8 cellular contexts compared by ENCODE assay signal in the genomic region with DNA sequence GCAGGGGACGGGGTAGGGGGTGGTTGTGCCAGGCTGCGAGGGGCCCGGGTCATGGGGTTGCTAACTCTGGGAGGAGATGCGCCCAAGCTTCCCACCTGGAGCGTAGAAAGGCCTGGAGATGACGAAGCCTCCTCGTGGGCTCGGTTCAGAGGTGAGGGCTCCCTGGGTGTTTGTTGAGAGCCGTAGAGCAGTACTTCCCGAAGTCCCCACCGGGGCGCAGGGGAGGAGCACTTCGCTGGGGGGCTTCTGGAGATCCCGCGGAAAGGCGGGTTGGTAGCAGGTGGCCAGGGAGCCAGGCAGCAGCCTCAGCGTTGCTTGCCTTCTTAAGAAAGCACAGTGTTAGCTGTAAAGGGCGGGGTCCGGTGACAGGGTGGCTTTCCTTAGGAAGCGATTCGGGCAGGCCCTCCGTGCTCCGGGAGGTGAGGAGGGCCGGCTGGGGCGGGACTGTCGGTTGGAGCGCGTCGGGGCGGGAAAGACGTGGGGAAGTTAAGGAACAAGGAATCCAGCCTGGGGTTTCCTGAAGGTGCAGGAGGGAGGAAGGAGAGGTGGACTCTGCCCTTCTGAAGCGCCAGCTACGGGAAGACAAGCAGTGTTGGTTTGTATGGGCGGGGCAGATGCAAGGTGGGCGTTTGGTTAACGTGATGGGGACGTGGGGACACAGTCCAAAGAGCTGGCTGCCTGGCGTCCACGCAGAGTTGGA. TPM values are rescaled to one million over a fixed set of nuclear protein-coding genes. Genes with fewer than 3 reads are reported as not detected.
A peak's percentile ranks its signal among the peaks of the same experiment; 100 is the strongest.
DNase-seq lines count a peak whose midpoint lies in the region; ATAC-seq and TF ChIP-seq lines count a peak whose summit lies in the region.

No MANE protein-coding gene starts in this region.

- ATAC-seq in CD8-positive, alpha-beta T cell: no peak
- no peak for ATAC-seq in gastroesophageal sphincter

- H3K27me3 ChIP-seq in CD8-positive, alpha-beta T cell (ENCODE audit: insufficient read depth, low read length): peaks cover 10% of the 10 kb centered on the region
- peaks cover 51% of the 10 kb centered on the region for H3K27me3 ChIP-seq in H9 (ENCODE audit: insufficient read depth, low read length)
- peaks cover 81% of the 10 kb centered on the region for H3K27me3 ChIP-seq in neural progenitor cell
- peaks cover 100% of the 10 kb centered on the region for H3K27me3 ChIP-seq in gastroesophageal sphincter

- WGBS in H9 (ENCODE audit: extremely low coverage, insufficient read length, low lambda C conversion rate): no CpG with 5 or more reads among the region's 39 CpGs
- WGBS in gastroesophageal sphincter (ENCODE audit: low coverage in 1 of 2), 2 donors: 2 to 6% methylated on average over 7 to 22 of the region's 39 CpGs

- H3K27ac Mint-ChIP-seq in CD8-positive, alpha-beta T cell: no peak overlapping the region
- H3K27ac Mint-ChIP-seq in H9: no peak overlapping the region
- H3K27ac Mint-ChIP-seq in neural progenitor cell: no peak overlapping the region

- no peaks in the 10 kb centered on the region for H3K36me3 ChIP-seq in CD8-positive, alpha-beta T cell (ENCODE audit: insufficient read depth, low read length)
- H3K36me3 ChIP-seq in neural progenitor cell (no peaks in the 10 kb centered on the region), gastroesophageal sphincter (no peaks in the 10 kb centered on the region)

- no peak for TF ChIP-seq EP300 in gastroesophageal sphincter (IDR thresholded peaks at IDR 0.05)

- H3K9me3 Mint-ChIP-seq in CD8-positive, alpha-beta T cell: no peaks in the 10 kb centered on the region
- peaks cover 6% of the 10 kb centered on the region in 2 experiments; a peak in 4 of 5 replicates for H3K9me3 Mint-ChIP-seq in H9
- peaks cover 2% of the 10 kb centered on the region for H3K9me3 Mint-ChIP-seq in neural progenitor cell

- H3K79me2 ChIP-seq in H9 (ENCODE audit: insufficient read depth, low read length): no peaks in the 10 kb centered on the region
- H3K79me2 ChIP-seq in neural progenitor cell (ENCODE audit: low read depth): no peaks in the 10 kb centered on the region

- peaks cover 49% of the 10 kb centered on the region for H3K27me3 Mint-ChIP-seq in CD8-positive, alpha-beta T cell (ENCODE audit: low read depth)
- H3K27me3 Mint-ChIP-seq in H9 (ENCODE audit: low read depth): peaks cover 88% of the 10 kb centered on the region
- peaks cover 62% of the 10 kb centered on the region for H3K27me3 Mint-ChIP-seq in neural progenitor cell (ENCODE audit: insufficient read depth, low read depth)

- no peak for TF ChIP-seq POLR2A in gastroesophageal sphincter (IDR thresholded peaks at IDR 0.05)

- H3K18ac ChIP-seq in H9 (ENCODE audit: insufficient read length, low read depth, low read length): no peak overlapping the region

- no peak overlapping the region for H3K23ac ChIP-seq in H9 (ENCODE audit: insufficient read length, low read depth, low read length)

- H3K4me3 ChIP-seq in CD8-positive, alpha-beta T cell (ENCODE audit: low read depth, low read length): peak overlapping the region; percentile 37
- H3K4me3 ChIP-seq in neural progenitor cell: peak overlapping the region; percentile 52
- peak overlapping the region in 1 of 2 donors; percentile 37 for H3K4me3 ChIP-seq in gastroesophageal sphincter

- no peaks in the 10 kb centered on the region for H3K9me3 ChIP-seq in CD8-positive, alpha-beta T cell (ENCODE audit: low read length)
- H3K9me3 ChIP-seq in H9 (ENCODE audit: control insufficient read depth, low read depth, low read length) (no peaks in the 10 kb centered on the region), neural progenitor cell (ENCODE audit: low read depth) (no peaks in the 10 kb centered on the region), gastroesophageal sphincter (peaks cover 0 to 9% (median 0%) of the 10 kb centered on the region in 3 donors)

- DNase-seq in CD8-positive, alpha-beta T cell: no peak
- peak; percentile 47 for DNase-seq in H9
- DNase-seq in cerebellum (ENCODE audit: low spot score): peak; percentile 42
- DNase-seq in neural progenitor cell (ENCODE audit: low spot score): peak; percentile 48
- no peak for DNase-seq in dermis blood vessel endothelial cell
- no peak for DNase-seq in SK-N-DZ (ENCODE audit: low spot score)
- no peak for DNase-seq in stimulated activated CD4-positive, alpha-beta T cell treated with anti-CD3 and anti-CD28 coated beads, Interleukin-4, amount 100 ng/mL, for 24 hours

- no peak overlapping the region for H4K91ac ChIP-seq in H9 (ENCODE audit: insufficient read length, low read depth, low read length)

- H3K36me3 Mint-ChIP-seq in CD8-positive, alpha-beta T cell: no peaks in the 10 kb centered on the region
- H3K36me3 Mint-ChIP-seq in H9 (ENCODE audit: insufficient read depth in 1 of 3, low read depth in 3 of 3): peaks cover 0 to 4% (median 0%) of the 10 kb centered on the region in 3 experiments; a peak in 1 of 7 replicates
- H3K36me3 Mint-ChIP-seq in neural progenitor cell: no peaks in the 10 kb centered on the region

- no peak overlapping the region for H3K9ac ChIP-seq in H9 (ENCODE audit: extremely low read depth, insufficient read length, low read length)
- no peak overlapping the region for H3K9ac ChIP-seq in neural progenitor cell

- H3K4me1 Mint-ChIP-seq in CD8-positive, alpha-beta T cell (ENCODE audit: low read depth): peaks cover 26% of the 10 kb centered on the region
- H3K4me1 Mint-ChIP-seq in H9: peaks cover 18 to 28% of the 10 kb centered on the region in 2 experiments
- H3K4me1 Mint-ChIP-seq in neural progenitor cell: peaks cover 21% of the 10 kb centered on the region

- H2BK15ac ChIP-seq in H9 (ENCODE audit: low read depth, low read length): no peak overlapping the region

- H3T11ph ChIP-seq in H9 (ENCODE audit: low read length): no peak overlapping the region

- no peak overlapping the region for H3K14ac ChIP-seq in H9 (ENCODE audit: insufficient read depth, low read length)

- no peak overlapping the region for H2BK5ac ChIP-seq in H9 (ENCODE audit: insufficient read length, low read length)

- CTCF ChIA-PET in CD8-positive, alpha-beta T cell (lab: Charles Lee): no interaction called here

- no peak overlapping the region for H3K56ac ChIP-seq in H9 (ENCODE audit: insufficient read length, low read depth, low read length)

- no peak for TF ChIP-seq CTCF in CD8-positive, alpha-beta T cell (IDR thresholded peaks at IDR 0.05)
- TF ChIP-seq CTCF in H9 (conservative IDR thresholded peaks at IDR 0.05) (no peak), neural progenitor cell (IDR thresholded peaks at IDR 0.05) (no peak), gastroesophageal sphincter (IDR thresholded peaks at IDR 0.05) (no peak)

- H3K4me3 Mint-ChIP-seq in CD8-positive, alpha-beta T cell: peak overlapping the region; percentile 66
- peak overlapping the region; percentile 60 to 84 for H3K4me3 Mint-ChIP-seq in H9
- peak overlapping the region; percentile 65 for H3K4me3 Mint-ChIP-seq in neural progenitor cell

- H4K5ac ChIP-seq in H9 (ENCODE audit: insufficient read length, low read depth, low read length): no peak overlapping the region

- no peak overlapping the region for H2AK5ac ChIP-seq in H9 (ENCODE audit: insufficient read length, low read length)

- H3K4me1 ChIP-seq in CD8-positive, alpha-beta T cell (ENCODE audit: insufficient read depth, low read length): peaks cover 21% of the 10 kb centered on the region
- H3K4me1 ChIP-seq in H9 (ENCODE audit: insufficient read depth, low read length): no peaks in the 10 kb centered on the region
- peaks cover 28% of the 10 kb centered on the region for H3K4me1 ChIP-seq in neural progenitor cell
- peaks cover 0 to 58% (median 28%) of the 10 kb centered on the region in 3 donors for H3K4me1 ChIP-seq in gastroesophageal sphincter

- intact Hi-C loops in CD8-positive, alpha-beta T cell (cut with DNase I, micrococcal nuclease): no loop called here

- H2AFZ ChIP-seq in H9 (ENCODE audit: low read length): no peak overlapping the region
- peak overlapping the region; percentile 84 for H2AFZ ChIP-seq in neural progenitor cell (replicated peaks)

- H3F3A ChIP-seq in neural progenitor cell (ENCODE audit: low read depth): peaks cover 30% of the 10 kb centered on the region

- H2BK20ac ChIP-seq in H9 (ENCODE audit: low read depth, low read length, poor library complexity, severe bottlenecking): no peak overlapping the region

- no peaks in the 10 kb centered on the region for H3K79me1 ChIP-seq in H9 (ENCODE audit: insufficient read depth, low read depth, low read length, poor library complexity, severe bottlenecking)

- H3K23me2 ChIP-seq in H9 (ENCODE audit: insufficient read length, low read depth, low read length, poor library complexity, severe bottlenecking): peaks cover 31% of the 10 kb centered on the region

- no peak overlapping the region for H3K4ac ChIP-seq in H9 (ENCODE audit: low read depth, low read length)

- H2BK12ac ChIP-seq in H9 (ENCODE audit: insufficient read length, low read depth, low read length): no peak overlapping the region

- POLR2A ChIA-PET in CD8-positive, alpha-beta T cell (lab: Charles Lee): no interaction called here

- H2BK120ac ChIP-seq in H9 (ENCODE audit: low read depth, low read length, poor library complexity, severe bottlenecking): no peak overlapping the region

- no peak overlapping the region for H4K8ac ChIP-seq in H9 (replicated peaks; ENCODE audit: insufficient read length, low read depth, low read length)

- H3K27ac ChIP-seq in CD8-positive, alpha-beta T cell (ENCODE audit: low read depth, low read length): no peak overlapping the region
- H3K27ac ChIP-seq in H9 (ENCODE audit: insufficient read length, low read depth, low read length) (no peak overlapping the region), neural progenitor cell (no peak overlapping the region), gastroesophageal sphincter (no peak overlapping the region)

- H4K20me1 ChIP-seq in H9 (ENCODE audit: control insufficient read depth, insufficient read depth, insufficient read length) (no peaks in the 10 kb centered on the region), neural progenitor cell (ENCODE audit: low read depth) (peaks cover 31% of the 10 kb centered on the region)

- H3K4me2 ChIP-seq in H9 (ENCODE audit: insufficient read depth, insufficient read length, low read length) (peak overlapping the region; percentile 30), neural progenitor cell (peak overlapping the region; percentile 99)

RNA-seq across cellular contexts. Expression of a gene that starts 3.3 kb away (rescaled TPM):
- total RNA-seq in CD8-positive, alpha-beta T cell: not detected
- total RNA-seq in H9 (2021) (0.29 and 0.31 TPM in 2 replicates), cerebellum (2.6 TPM), neural progenitor cell (ENCODE audit: low replicate concordance) (0.59 TPM in 1 of 2 replicates, not detected in the other), gastroesophageal sphincter (under 1 TPM in 1 of 4 donors, not detected in 3; 0.40 TPM), dermis blood vessel endothelial cell (not detected in 2 replicates)
- polyA plus RNA-seq in SK-N-DZ (2014; cell fraction: cytosol; rRNA removed): 0.32 and 1.2 TPM in 2 replicates
- polyA plus RNA-seq in SK-N-DZ (2014; cell fraction: nucleus; rRNA removed): 0.98 and 2.9 TPM in 2 replicates

Comparison
In these comparisons a context has a peak if more than half of its experiments do, and no peak if none do; other contexts are left out.
1. DNase-seq: peak in H9 (single experiment), cerebellum (single experiment) and neural progenitor cell (single experiment); none in CD8-positive, alpha-beta T cell (0 of 7), dermis blood vessel endothelial cell (single experiment), SK-N-DZ (single experiment) and stimulated activated CD4-positive, alpha-beta T cell treated with anti-CD3 and anti-CD28 coated beads, Interleukin-4, amount 100 ng/mL, for 24 hours (single experiment).
2. Peak in every context shown above with its lines, with median percentiles within 50 percentile points of each other: H3K4me3 Mint-ChIP-seq.